ENCODE assay signal across 1 cellular context in the genomic region with DNA sequence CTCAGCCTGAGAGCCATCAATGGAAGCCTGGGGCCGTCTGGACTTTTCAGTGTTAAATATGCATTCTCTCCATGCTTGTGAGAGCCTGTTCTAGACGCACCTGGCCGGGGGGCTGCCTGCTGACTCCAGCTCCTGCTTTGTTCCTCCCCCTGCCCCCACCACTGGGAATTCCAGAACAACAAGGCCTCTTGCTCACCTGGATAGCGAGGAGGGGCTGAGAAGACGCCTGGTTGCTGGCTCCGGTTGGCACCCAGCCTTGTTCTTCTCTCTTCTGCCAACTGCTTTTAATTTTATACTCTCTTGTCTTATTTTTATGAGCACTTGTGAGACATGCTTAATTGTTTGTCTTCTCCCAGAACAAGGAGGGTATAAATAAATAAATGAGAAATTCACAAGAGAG.
TF ChIP-seq lines count a peak whose summit lies in the region.

No MANE protein-coding gene starts in this region.

TF ChIP-seq in GM23338, 12 proteins besides CTCF, POLR2A, EP300 and RAD21 (continued from another document):
- TF ChIP-seq, protein P1, sequence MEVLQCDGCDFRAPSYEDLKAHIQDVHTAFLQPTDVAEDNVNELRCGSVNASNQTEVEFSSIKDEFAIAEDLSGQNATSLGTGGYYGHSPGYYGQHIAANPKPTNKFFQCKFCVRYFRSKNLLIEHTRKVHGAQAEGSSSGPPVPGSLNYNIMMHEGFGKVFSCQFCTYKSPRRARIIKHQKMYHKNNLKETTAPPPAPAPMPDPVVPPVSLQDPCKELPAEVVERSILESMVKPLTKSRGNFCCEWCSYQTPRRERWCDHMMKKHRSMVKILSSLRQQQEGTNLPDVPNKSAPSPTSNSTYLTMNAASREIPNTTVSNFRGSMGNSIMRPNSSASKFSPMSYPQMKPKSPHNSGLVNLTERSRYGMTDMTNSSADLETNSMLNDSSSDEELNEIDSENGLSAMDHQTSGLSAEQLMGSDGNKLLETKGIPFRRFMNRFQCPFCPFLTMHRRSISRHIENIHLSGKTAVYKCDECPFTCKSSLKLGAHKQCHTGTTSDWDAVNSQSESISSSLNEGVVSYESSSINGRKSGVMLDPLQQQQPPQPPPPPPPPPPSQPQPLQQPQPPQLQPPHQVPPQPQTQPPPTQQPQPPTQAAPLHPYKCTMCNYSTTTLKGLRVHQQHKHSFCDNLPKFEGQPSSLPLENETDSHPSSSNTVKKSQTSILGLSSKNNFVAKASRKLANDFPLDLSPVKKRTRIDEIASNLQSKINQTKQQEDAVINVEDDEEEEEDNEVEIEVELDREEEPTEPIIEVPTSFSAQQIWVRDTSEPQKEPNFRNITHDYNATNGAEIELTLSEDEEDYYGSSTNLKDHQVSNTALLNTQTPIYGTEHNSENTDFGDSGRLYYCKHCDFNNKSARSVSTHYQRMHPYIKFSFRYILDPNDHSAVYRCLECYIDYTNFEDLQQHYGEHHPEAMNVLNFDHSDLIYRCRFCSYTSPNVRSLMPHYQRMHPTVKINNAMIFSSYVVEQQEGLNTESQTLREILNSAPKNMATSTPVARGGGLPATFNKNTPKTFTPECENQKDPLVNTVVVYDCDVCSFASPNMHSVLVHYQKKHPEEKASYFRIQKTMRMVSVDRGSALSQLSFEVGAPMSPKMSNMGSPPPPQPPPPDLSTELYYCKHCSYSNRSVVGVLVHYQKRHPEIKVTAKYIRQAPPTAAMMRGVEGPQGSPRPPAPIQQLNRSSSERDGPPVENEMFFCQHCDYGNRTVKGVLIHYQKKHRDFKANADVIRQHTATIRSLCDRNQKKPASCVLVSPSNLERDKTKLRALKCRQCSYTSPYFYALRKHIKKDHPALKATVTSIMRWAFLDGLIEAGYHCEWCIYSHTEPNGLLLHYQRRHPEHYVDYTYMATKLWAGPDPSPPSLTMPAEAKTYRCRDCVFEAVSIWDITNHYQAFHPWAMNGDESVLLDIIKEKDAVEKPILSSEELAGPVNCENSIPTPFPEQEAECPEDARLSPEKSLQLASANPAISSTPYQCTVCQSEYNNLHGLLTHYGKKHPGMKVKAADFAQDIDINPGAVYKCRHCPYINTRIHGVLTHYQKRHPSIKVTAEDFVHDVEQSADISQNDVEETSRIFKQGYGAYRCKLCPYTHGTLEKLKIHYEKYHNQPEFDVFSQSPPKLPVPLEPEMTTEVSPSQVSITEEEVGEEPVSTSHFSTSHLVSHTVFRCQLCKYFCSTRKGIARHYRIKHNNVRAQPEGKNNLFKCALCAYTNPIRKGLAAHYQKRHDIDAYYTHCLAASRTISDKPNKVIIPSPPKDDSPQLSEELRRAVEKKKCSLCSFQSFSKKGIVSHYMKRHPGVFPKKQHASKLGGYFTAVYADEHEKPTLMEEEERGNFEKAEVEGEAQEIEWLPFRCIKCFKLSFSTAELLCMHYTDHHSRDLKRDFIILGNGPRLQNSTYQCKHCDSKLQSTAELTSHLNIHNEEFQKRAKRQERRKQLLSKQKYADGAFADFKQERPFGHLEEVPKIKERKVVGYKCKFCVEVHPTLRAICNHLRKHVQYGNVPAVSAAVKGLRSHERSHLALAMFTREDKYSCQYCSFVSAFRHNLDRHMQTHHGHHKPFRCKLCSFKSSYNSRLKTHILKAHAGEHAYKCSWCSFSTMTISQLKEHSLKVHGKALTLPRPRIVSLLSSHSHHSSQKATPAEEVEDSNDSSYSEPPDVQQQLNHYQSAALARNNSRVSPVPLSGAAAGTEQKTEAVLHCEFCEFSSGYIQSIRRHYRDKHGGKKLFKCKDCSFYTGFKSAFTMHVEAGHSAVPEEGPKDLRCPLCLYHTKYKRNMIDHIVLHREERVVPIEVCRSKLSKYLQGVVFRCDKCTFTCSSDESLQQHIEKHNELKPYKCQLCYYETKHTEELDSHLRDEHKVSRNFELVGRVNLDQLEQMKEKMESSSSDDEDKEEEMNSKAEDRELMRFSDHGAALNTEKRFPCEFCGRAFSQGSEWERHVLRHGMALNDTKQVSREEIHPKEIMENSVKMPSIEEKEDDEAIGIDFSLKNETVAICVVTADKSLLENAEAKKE (CRISPR knock-in tag; IDR thresholded peaks at IDR 0.05) = no peak
- TF ChIP-seq, protein P2, sequence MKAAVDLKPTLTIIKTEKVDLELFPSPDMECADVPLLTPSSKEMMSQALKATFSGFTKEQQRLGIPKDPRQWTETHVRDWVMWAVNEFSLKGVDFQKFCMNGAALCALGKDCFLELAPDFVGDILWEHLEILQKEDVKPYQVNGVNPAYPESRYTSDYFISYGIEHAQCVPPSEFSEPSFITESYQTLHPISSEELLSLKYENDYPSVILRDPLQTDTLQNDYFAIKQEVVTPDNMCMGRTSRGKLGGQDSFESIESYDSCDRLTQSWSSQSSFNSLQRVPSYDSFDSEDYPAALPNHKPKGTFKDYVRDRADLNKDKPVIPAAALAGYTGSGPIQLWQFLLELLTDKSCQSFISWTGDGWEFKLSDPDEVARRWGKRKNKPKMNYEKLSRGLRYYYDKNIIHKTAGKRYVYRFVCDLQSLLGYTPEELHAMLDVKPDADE (IDR thresholded peaks at IDR 0.05) = no peak
- no peak for TF ChIP-seq EZH2 (IDR thresholded peaks at IDR 0.05; ENCODE audit: low read depth, unreplicated experiment)
- TF ChIP-seq, protein P3, sequence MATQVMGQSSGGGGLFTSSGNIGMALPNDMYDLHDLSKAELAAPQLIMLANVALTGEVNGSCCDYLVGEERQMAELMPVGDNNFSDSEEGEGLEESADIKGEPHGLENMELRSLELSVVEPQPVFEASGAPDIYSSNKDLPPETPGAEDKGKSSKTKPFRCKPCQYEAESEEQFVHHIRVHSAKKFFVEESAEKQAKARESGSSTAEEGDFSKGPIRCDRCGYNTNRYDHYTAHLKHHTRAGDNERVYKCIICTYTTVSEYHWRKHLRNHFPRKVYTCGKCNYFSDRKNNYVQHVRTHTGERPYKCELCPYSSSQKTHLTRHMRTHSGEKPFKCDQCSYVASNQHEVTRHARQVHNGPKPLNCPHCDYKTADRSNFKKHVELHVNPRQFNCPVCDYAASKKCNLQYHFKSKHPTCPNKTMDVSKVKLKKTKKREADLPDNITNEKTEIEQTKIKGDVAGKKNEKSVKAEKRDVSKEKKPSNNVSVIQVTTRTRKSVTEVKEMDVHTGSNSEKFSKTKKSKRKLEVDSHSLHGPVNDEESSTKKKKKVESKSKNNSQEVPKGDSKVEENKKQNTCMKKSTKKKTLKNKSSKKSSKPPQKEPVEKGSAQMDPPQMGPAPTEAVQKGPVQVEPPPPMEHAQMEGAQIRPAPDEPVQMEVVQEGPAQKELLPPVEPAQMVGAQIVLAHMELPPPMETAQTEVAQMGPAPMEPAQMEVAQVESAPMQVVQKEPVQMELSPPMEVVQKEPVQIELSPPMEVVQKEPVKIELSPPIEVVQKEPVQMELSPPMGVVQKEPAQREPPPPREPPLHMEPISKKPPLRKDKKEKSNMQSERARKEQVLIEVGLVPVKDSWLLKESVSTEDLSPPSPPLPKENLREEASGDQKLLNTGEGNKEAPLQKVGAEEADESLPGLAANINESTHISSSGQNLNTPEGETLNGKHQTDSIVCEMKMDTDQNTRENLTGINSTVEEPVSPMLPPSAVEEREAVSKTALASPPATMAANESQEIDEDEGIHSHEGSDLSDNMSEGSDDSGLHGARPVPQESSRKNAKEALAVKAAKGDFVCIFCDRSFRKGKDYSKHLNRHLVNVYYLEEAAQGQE (IDR thresholded peaks at IDR 0.05; ENCODE audit: unreplicated experiment) = no peak
- no peak for TF ChIP-seq NANOG (IDR thresholded peaks at IDR 0.05; ENCODE audit: borderline replicate concordance)
- no peak for TF ChIP-seq JUNB (IDR thresholded peaks at IDR 0.05; ENCODE audit: unreplicated experiment)
- TF ChIP-seq ZNF331 (CRISPR knock-in tag; IDR thresholded peaks at IDR 0.05; ENCODE audit: low read depth) = no peak
- TF ChIP-seq STAT1 (IDR thresholded peaks at IDR 0.05; ENCODE audit: unreplicated experiment) = no peak
